Comparison of ENCODE assay signal across 8 cellular contexts in the genomic region with DNA sequence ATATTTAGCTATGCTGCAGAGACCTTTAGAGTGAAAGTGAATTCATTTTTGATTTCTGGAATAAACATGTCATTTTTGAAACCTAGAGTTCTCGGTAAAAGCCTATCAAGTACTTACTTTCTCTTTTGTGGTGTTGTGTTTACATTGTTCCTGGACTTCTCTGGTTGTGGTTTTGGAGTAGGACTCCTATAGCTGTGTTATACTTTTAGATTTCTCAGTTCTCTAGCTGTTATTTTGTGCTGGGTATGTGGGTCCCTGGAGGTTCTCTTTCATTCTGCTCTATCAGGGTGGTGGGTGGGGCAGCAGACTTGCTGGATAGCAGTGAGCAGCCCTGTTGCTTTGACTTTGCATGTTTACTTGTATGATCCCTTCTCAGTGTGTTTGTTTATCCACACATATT. TPM values are rescaled to one million over a fixed set of nuclear protein-coding genes. Genes with fewer than 3 reads are reported as not detected.
A peak's percentile ranks its signal among the peaks of the same experiment; 100 is the strongest.
DNase-seq lines count a peak whose midpoint lies in the region; ATAC-seq, FAIRE-seq and TF ChIP-seq lines count a peak whose summit lies in the region.

No MANE protein-coding gene starts in this region.

- no peaks in the 10 kb centered on the region for H3K79me2 ChIP-seq in smooth muscle cell (ENCODE audit: low read depth)

- no peaks in the 10 kb centered on the region for H3K4me1 ChIP-seq in smooth muscle cell (ENCODE audit: low read depth)

- H3K4me3 ChIP-seq in coronary artery, result peak overlapping the region; percentile 46
- H3K4me3 ChIP-seq in smooth muscle cell, result peak overlapping the region; percentile 15

- no peaks in the 10 kb centered on the region for H3F3A ChIP-seq in smooth muscle cell (ENCODE audit: low read depth)

- no peak overlapping the region for H2AFZ ChIP-seq in smooth muscle cell (ENCODE audit: low read depth)

- no peak for TF ChIP-seq CTCF in coronary artery (IDR thresholded peaks at IDR 0.05)
- no peak for TF ChIP-seq CTCF in smooth muscle cell (IDR thresholded peaks at IDR 0.05; ENCODE audit: borderline replicate concordance, insufficient read depth, poor library complexity, severe bottlenecking)

- H3K27ac ChIP-seq in KOPT-K1 (ENCODE audit: low read depth, low read length, poor library complexity, severe bottlenecking) (peak overlapping the region; percentile 8), coronary artery (no peak overlapping the region), smooth muscle cell (ENCODE audit: low read depth) (no peak overlapping the region)

- no peaks in the 10 kb centered on the region for H3K9me3 ChIP-seq in KOPT-K1 (ENCODE audit: insufficient read depth, low read length, poor library complexity, severe bottlenecking)
- no peaks in the 10 kb centered on the region for H3K9me3 ChIP-seq in smooth muscle cell (replicated peaks; ENCODE audit: low read depth)

- no peak overlapping the region for H3K9ac ChIP-seq in smooth muscle cell (ENCODE audit: low read depth)

- H3K36me3 ChIP-seq in KOPT-K1 (ENCODE audit: insufficient read depth, low read length) (no peaks in the 10 kb centered on the region), smooth muscle cell (ENCODE audit: low read depth) (no peaks in the 10 kb centered on the region)

- no peak for TF ChIP-seq POLR2A in GM12892 (IDR thresholded peaks at IDR 0.05; ENCODE audit: low read depth, low read length)

- DNase-seq in GM12892 (ENCODE audit: insufficient read length) (no peak), coronary artery (ENCODE audit: low spot score) (no peak), smooth muscle cell (lab: John Stamatoyannopoulos, UW; ENCODE audit: unreplicated experiment) (no peak), cerebellar cortex (ENCODE audit: low spot score) (no peak), OCI-M2 (lab: John Stamatoyannopoulos, UW; ENCODE audit: unreplicated experiment) (no peak)
- no peak for DNase-seq in effector CD8-positive, alpha-beta T cell (lab: John Stamatoyannopoulos, UW)

- no peaks in the 10 kb centered on the region for H4K20me1 ChIP-seq in smooth muscle cell (ENCODE audit: low read depth)

- H3K4me2 ChIP-seq in smooth muscle cell, result peak overlapping the region; percentile 31

- 56% methylated on average over 1 of the region's 1 CpG for WGBS in smooth muscle cell (ENCODE audit: low lambda C conversion rate)

- peak; percentile 86 for FAIRE-seq in GM12892 (lab: Jason Lieb, UNC)

- no peaks in the 10 kb centered on the region for H3K27me3 ChIP-seq in smooth muscle cell (ENCODE audit: low read depth)

- ATAC-seq in GM21447 (IDR thresholded peaks at IDR 0.05; ENCODE audit: unreplicated experiment), result peak; percentile 94

RNA-seq across cellular contexts. Expression of a gene that starts 25.6 kb away (rescaled TPM):
- polyA plus RNA-seq in GM12892 (2012; ENCODE audit: missing spikeins), result 55.8 TPM
- total RNA-seq in smooth muscle cell, result 218 and 299 TPM in 2 replicates
- 133 and 214 TPM in 2 replicates for polyA plus RNA-seq in smooth muscle cell
